ENCODE assay signal across 23 cellular contexts in the genomic region with DNA sequence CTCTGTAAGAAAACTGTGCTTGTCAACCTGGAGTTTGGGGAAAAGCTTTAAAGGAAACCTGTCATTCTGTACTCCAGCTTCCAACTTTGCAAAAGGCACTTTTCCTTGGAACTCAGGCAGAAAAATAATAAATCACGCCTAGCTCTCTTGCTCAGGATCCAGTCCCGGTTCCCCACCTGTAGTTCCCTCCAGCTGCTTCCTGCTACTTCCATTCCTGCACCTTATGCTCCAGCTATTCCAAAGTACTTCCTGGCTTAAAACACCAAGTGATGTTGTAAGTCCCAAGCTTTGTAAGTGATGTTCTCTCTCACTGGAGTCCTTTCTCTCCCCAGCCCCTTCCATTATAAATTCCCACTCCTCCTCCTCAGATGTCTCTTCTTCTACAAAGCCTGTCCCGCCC.
"Had no signal": no experiment of that assay in that cellular context is flagged by ENCODE, and none has a peak within 500 bp of the region (broad histone marks: within the 10 kb centered on the region; RNA-seq: fewer than 3 reads in every experiment).

No MANE protein-coding gene starts in this region.

- H3K27me3 ChIP-seq: ascending aorta, SJSA1 had no signal

- H3K36me3 ChIP-seq: ascending aorta, SJSA1 had no signal

- H3K27ac ChIP-seq: ascending aorta, SJSA1 had no signal

- DNase-seq: activated CD4-positive, alpha-beta T cell treated with anti-CD3 and anti-CD28 coated beads for 48 hours; activated CD4-positive, alpha-beta T cell treated with anti-CD3 and anti-CD28 coated beads, Interleukin-2, amount 50 U/mL, for 4 hours; activated CD4-positive, CD25-positive, alpha-beta regulatory T cell treated with anti-CD3 and anti-CD28 coated beads, Interleukin-2, amount 50 U/mL, for 72 hours; activated CD8-positive, alpha-beta memory T cell treated with anti-CD3 and anti-CD28 coated beads, Interleukin-2, amount 50 U/mL, for 48 hours; activated CD8-positive, alpha-beta T cell treated with anti-CD3 and anti-CD28 coated beads, Interleukin-2, amount 10 ng/mL, durations not matched to agents 7 days and 5 days; activated naive CD4-positive, alpha-beta T cell; activated naive CD8-positive, alpha-beta T cell treated with anti-CD3 and anti-CD28 coated beads, Interleukin-2, amount 50 U/mL, for 24 hours; activated T-cell treated with anti-CD3 and anti-CD28 coated beads, Interleukin-2, amount 50 U/mL, for 1 hour; amniotic stem cell; cortex of kidney; NCI-H1105 treated with DMSO at 0.1 percent for 48 hours; NCI-H2029 treated with DMSO at 0.1 percent for 48 hours; NCI-H510A treated with DMSO at 0.1 percent for 48 hours; PC-3; SHP77; SW 1271 had no signal

- H3K4me1 Mint-ChIP-seq: activated naive CD8-positive, alpha-beta T cell treated with anti-CD3 and anti-CD28 coated beads, Interleukin-2, amount 50 U/mL, for 24 hours; brain; central memory CD8-positive, alpha-beta T cell had no signal

- H3K4me1 ChIP-seq: ascending aorta, SJSA1 had no signal

- H3K4me3 ChIP-seq: ascending aorta, SJSA1 had no signal

- H3K27ac Mint-ChIP-seq: activated CD8-positive, alpha-beta T cell treated with anti-CD3 and anti-CD28 coated beads, Interleukin-2, amount 10 ng/mL, durations not matched to agents 7 days and 5 days; activated naive CD4-positive, alpha-beta T cell treated with anti-CD3 and anti-CD28 coated beads, Interleukin-2, amount 50 U/mL, for 72 hours; activated naive CD8-positive, alpha-beta T cell treated with anti-CD3 and anti-CD28 coated beads, Interleukin-2, amount 50 U/mL, for 24 hours; brain; T-helper 1 cell treated with Interleukin-12 subunit alpha and Interleukin-12 subunit beta and Interleukin-4 antibody, amounts not matched to agents 30 μg/mL and 1 μg/mL, for 36 hours had no signal

- H3K9me3 ChIP-seq: ascending aorta, SJSA1 had no signal

- H3K9me3 Mint-ChIP-seq: activated naive CD8-positive, alpha-beta T cell treated with anti-CD3 and anti-CD28 coated beads, Interleukin-2, amount 50 U/mL, for 24 hours; central memory CD8-positive, alpha-beta T cell; T-helper 1 cell treated with Interleukin-12 subunit alpha and Interleukin-12 subunit beta and Interleukin-4 antibody, amounts not matched to agents 30 μg/mL and 1 μg/mL, for 36 hours had no signal

- H3K36me3 Mint-ChIP-seq: activated naive CD4-positive, alpha-beta T cell treated with anti-CD3 and anti-CD28 coated beads, Interleukin-2, amount 50 U/mL, for 72 hours; brain had no signal

- H3K4me3 Mint-ChIP-seq: activated CD8-positive, alpha-beta T cell treated with anti-CD3 and anti-CD28 coated beads, Interleukin-2, amount 10 ng/mL, durations not matched to agents 7 days and 5 days; activated naive CD8-positive, alpha-beta T cell treated with anti-CD3 and anti-CD28 coated beads, Interleukin-2, amount 50 U/mL, for 24 hours; brain; central memory CD8-positive, alpha-beta T cell; T-helper 1 cell treated with Interleukin-12 subunit alpha and Interleukin-12 subunit beta and Interleukin-4 antibody, amounts not matched to agents 30 μg/mL and 1 μg/mL, for 36 hours had no signal

- ATAC-seq: activated CD8-positive, alpha-beta T cell treated with anti-CD3 and anti-CD28 coated beads, Interleukin-2, amount 10 ng/mL, durations not matched to agents 7 days and 5 days; activated naive CD4-positive, alpha-beta T cell treated with anti-CD3 and anti-CD28 coated beads, Interleukin-2, amount 50 U/mL, for 72 hours; activated naive CD8-positive, alpha-beta T cell treated with anti-CD3 and anti-CD28 coated beads, Interleukin-2, amount 50 U/mL, for 24 hours; PC-3; SK-N-SH treated with all-trans-retinoic acid at 6 μM for 48 hours had no signal
